ENCODE assay signal across 9 cellular contexts in the genomic region with DNA sequence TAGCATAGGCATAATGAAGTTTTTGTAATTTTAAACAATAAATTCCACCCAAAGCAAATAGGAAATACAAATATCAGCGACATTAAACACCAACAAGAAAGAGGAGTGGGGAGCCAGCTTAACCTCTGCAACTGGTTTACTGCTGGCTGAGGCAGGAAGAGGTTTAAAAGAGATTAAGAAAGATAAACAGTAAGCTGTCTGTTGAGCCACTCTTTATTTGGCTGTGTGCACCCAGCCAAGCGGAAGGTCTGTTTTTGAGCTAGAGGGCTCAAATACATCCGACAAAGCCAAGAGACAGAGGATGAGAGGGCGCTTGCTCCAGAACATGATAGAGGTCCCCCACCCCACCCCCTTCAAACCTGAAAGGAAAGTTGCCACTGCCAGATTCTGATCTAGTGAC.
DNase-seq lines count a peak whose midpoint lies in the region; TF ChIP-seq lines count a peak whose summit lies in the region.
"Had no signal": no experiment of that assay in that cellular context is flagged by ENCODE, and none has a peak within 500 bp of the region (broad histone marks: within the 10 kb centered on the region; RNA-seq: fewer than 3 reads in every experiment).

No MANE protein-coding gene starts in this region.

- H3K4me3 ChIP-seq in neuronal stem cell (ENCODE audit: low read length in 2 of 2) (no peak overlapping the region), tibial artery (no peak overlapping the region)

- WGBS in neuronal stem cell (ENCODE audit: extremely low coverage in 2 of 2, insufficient read length in 2 of 2, insufficient replicate concordance in 1 of 2), 2 donors, result no CpG with 5 or more reads among the region's 4 CpGs

- no peak overlapping the region for H3K18ac ChIP-seq in neuronal stem cell (ENCODE audit: low read length)

- H3K27ac Mint-ChIP-seq in brain, result peak overlapping the region in 4 of 5 experiments; percentile 24 to 71 (median 45)

- H3K27ac ChIP-seq in neuronal stem cell (replicated peaks; ENCODE audit: low read length) (no peak overlapping the region), tibial artery (no peak overlapping the region)

- H3K27me3 ChIP-seq in neuronal stem cell (ENCODE audit: control insufficient read depth in 3 of 3, insufficient read depth in 3 of 3, low read depth in 1 of 3, low read length in 3 of 3) (no peaks in the 10 kb centered on the region), tibial artery (no peaks in the 10 kb centered on the region)

- H3K9me3 ChIP-seq in neuronal stem cell (replicated peaks in 1 of 2; ENCODE audit: control insufficient read depth in 2 of 2, insufficient read depth in 1 of 2, low read depth in 1 of 2, low read length in 2 of 2), result no peaks in the 10 kb centered on the region
- no peaks in the 10 kb centered on the region for H3K9me3 ChIP-seq in tibial artery

- no peaks in the 10 kb centered on the region for H3K9me3 Mint-ChIP-seq in brain

- no peak overlapping the region for H4K8ac ChIP-seq in neuronal stem cell (ENCODE audit: low read depth, low read length)

- H3K14ac ChIP-seq in neuronal stem cell (ENCODE audit: low read length), result no peak overlapping the region

- no peak overlapping the region for H2BK120ac ChIP-seq in neuronal stem cell (ENCODE audit: low read depth, low read length)

- no peak for TF ChIP-seq CTCF in brain (conservative IDR thresholded peaks at IDR 0.05)
- no peak for TF ChIP-seq CTCF in tibial artery (IDR thresholded peaks at IDR 0.05)

- H3K4me2 ChIP-seq in neuronal stem cell (ENCODE audit: insufficient read depth, low read length, poor library complexity, severe bottlenecking), result no peak overlapping the region

- no peak overlapping the region for H4K91ac ChIP-seq in neuronal stem cell (ENCODE audit: low read depth, low read length, poor library complexity)

- H3K4me1 ChIP-seq in neuronal stem cell (ENCODE audit: control insufficient read depth in 2 of 2, insufficient read depth in 1 of 2, low read depth in 1 of 2, low read length in 2 of 2) (peaks cover 9 to 12% of the 10 kb centered on the region in 2 donors), tibial artery (no peaks in the 10 kb centered on the region)

- no peaks in the 10 kb centered on the region for H3K27me3 Mint-ChIP-seq in brain

- no peak overlapping the region for H3K23ac ChIP-seq in neuronal stem cell (ENCODE audit: low read depth, low read length, poor library complexity)

- H3K36me3 ChIP-seq in neuronal stem cell (replicated peaks in 1 of 2; ENCODE audit: control insufficient read depth in 2 of 2, insufficient read depth in 2 of 2, low read length in 2 of 2) (peaks cover 0 to 3% of the 10 kb centered on the region in 2 donors), tibial artery (no peaks in the 10 kb centered on the region)

- H3K36me3 Mint-ChIP-seq in brain, result peaks cover 5% of the 10 kb centered on the region

- DNase-seq in NCI-H1417 (lab: John Stamatoyannopoulos, UW) (peak in 2 of 3 experiments; percentile 40 to 71), NCI-H1417 treated with DMSO at 0.1 percent for 48 hours (lab: John Stamatoyannopoulos, UW) (no peak), NCI-H69 (lab: John Stamatoyannopoulos, UW) (peak; percentile 82), neuronal stem cell (ENCODE audit: low spot score) (peak; percentile 72), Kasumi-1 (lab: John Stamatoyannopoulos, UW) (no peak), tibial artery (no peak), cerebellar nuclear complex (lab: John Stamatoyannopoulos, UW) (no peak)
- DNase-seq: H7 had no signal

- no peak overlapping the region for H2BK5ac ChIP-seq in neuronal stem cell (ENCODE audit: low read length)

- no peak overlapping the region for H2BK12ac ChIP-seq in neuronal stem cell (ENCODE audit: low read length)

- no peak overlapping the region for H3K4ac ChIP-seq in neuronal stem cell (ENCODE audit: low read length)

- H3K4me1 Mint-ChIP-seq in brain, result peaks cover 46% of the 10 kb centered on the region

- H2AK5ac ChIP-seq in neuronal stem cell (ENCODE audit: low read depth, low read length), result no peak overlapping the region

- intact Hi-C loops in tibial artery (cut with DNase I; ENCODE audit: low total_unique reads), result no loop called here

- no peak overlapping the region for H3K4me3 Mint-ChIP-seq in brain

- H2BK15ac ChIP-seq in neuronal stem cell (ENCODE audit: low read length), result no peak overlapping the region

- no peak overlapping the region for H3K9ac ChIP-seq in neuronal stem cell (ENCODE audit: low read depth, low read length, poor library complexity)

- H3K79me1 ChIP-seq in neuronal stem cell (ENCODE audit: low read depth, low read length), result no peaks in the 10 kb centered on the region

- no peak overlapping the region for H2AFZ ChIP-seq in neuronal stem cell (ENCODE audit: low read length)

Comparison
In these comparisons a context has a peak if more than half of its experiments do, and no peak if none do; other contexts are left out.
1. DNase-seq: peak in NCI-H1417 (2 of 3), NCI-H69 (single experiment) and neuronal stem cell (single experiment); none in NCI-H1417 treated with DMSO at 0.1 percent for 48 hours (single experiment), Kasumi-1 (0 of 2), tibial artery (0 of 2) and cerebellar nuclear complex (0 of 2).